In the genomic region with DNA sequence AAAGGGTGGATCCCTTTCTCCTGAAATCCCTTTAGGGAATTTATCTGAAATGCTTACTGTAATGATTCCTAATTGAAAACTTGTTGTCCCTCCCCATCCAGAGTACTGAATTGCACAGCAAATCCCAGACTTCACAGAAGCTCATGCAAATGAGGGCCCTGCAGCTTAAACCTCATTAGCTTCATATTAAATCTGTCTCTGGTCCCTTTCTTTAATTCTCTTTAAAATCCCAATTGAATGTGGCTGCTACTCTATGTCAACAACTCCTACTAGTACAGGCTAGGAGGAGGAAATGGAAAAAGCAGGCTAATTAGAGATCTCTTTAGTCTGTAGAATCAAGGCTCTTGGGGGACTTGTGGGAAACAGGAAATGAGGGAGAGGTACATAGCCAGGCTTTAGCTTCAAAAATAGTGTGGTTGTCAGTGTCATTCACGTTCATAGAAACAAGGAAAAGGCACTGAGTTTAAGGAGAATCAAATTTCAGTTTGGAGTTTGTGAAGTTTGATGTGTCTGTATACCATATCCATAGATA, we compare ENCODE assay signal across 22 cellular contexts.
DNase-seq lines count a peak whose midpoint lies in the region; FAIRE-seq and TF ChIP-seq lines count a peak whose summit lies in the region.
"Had no signal": no experiment of that assay in that cellular context is flagged by ENCODE, and none has a peak within 500 bp of the region (broad histone marks: within the 10 kb centered on the region; RNA-seq: fewer than 3 reads in every experiment).

No MANE protein-coding gene starts in this region.

- TF ChIP-seq CTCF in H9 (conservative IDR thresholded peaks at IDR 0.05): no peak
- TF ChIP-seq CTCF in astrocyte of the spinal cord (IDR thresholded peaks at IDR 0.05; ENCODE audit: low read depth, low read length): no peak

- H3T11ph ChIP-seq in H9 (ENCODE audit: low read length): no peak overlapping the region

- no peak for FAIRE-seq in RCC 7860 (lab: Jason Lieb, UNC)
- FAIRE-seq: GM12891, GM18507 had no signal

- no peak overlapping the region for H3K4me2 ChIP-seq in H9 (ENCODE audit: insufficient read depth, insufficient read length, low read length)

- peak in 2 of 3 experiments; percentile 3 to 21 for DNase-seq in NCI-H1417 (lab: John Stamatoyannopoulos, UW)
- DNase-seq in NCI-H1417 treated with DMSO at 0.1 percent for 48 hours (lab: John Stamatoyannopoulos, UW): no peak
- no peak for DNase-seq in H9
- DNase-seq in astrocyte of the spinal cord (ENCODE audit: low read depth, low spot score): peak; percentile 0
- DNase-seq in epidermal melanocyte (ENCODE audit: insufficient read length, low spot score): no peak
- DNase-seq in T-helper 2 cell treated with Interferon-gamma antibody and Interleukin-4, amounts not matched to agents 5 μg/mL and 100 μg/mL, for 36 hours (ENCODE audit: low spot score): no peak
- no peak for DNase-seq in RCC 7860 (ENCODE audit: low spot score)
- DNase-seq: Calu3; CD4-positive, alpha-beta memory T cell; GF-D8; GM23248; HFFc6; MG63; NCI-H1092; NCI-H1694 treated with DMSO at 0.1 percent for 48 hours; NCI-H446; NCI-H748 treated with DMSO at 0.1 percent for 48 hours; SHP77 had no signal

- in situ Hi-C loops in astrocyte of the spinal cord (cut with HindIII; ENCODE audit: low sequenced_read_pairs): no loop called here

- H3K4me3 ChIP-seq in astrocyte of the spinal cord (ENCODE audit: low read depth, low read length) (no peak overlapping the region), mesodermal cell (ENCODE audit: extremely low read depth, insufficient read depth, low read length, poor library complexity, severe bottlenecking) (no peak overlapping the region)
- H3K4me3 ChIP-seq: GM23248, MG63 had no signal

- H2BK120ac ChIP-seq in H9 (ENCODE audit: low read depth, low read length, poor library complexity, severe bottlenecking): no peak overlapping the region

- H3K27ac ChIP-seq in H9 (ENCODE audit: insufficient read length, low read depth, low read length): no peak overlapping the region
- H3K27ac ChIP-seq in mesodermal cell (ENCODE audit: low read depth, low read length, severe bottlenecking): peak overlapping the region; percentile 67
- H3K27ac ChIP-seq: 22Rv1, GM23248 had no signal

- no peak overlapping the region for H3K4ac ChIP-seq in H9 (ENCODE audit: low read depth, low read length)

- no peaks in the 10 kb centered on the region; a peak in 1 of 5 replicates for H3K9me3 Mint-ChIP-seq in H9
- peaks cover 30% of the 10 kb centered on the region for H3K9me3 Mint-ChIP-seq in T-helper 2 cell treated with Interferon-gamma antibody and Interleukin-4, amounts not matched to agents 5 μg/mL and 100 μg/mL, for 36 hours

- H3K23me2 ChIP-seq in H9 (ENCODE audit: insufficient read length, low read depth, low read length, poor library complexity, severe bottlenecking): no peaks in the 10 kb centered on the region

- peak overlapping the region; percentile 1 to 95 (median 68); a peak in 5 of 7 replicates for H3K27ac Mint-ChIP-seq in H9
- H3K27ac Mint-ChIP-seq in T-helper 2 cell treated with Interferon-gamma antibody and Interleukin-4, amounts not matched to agents 5 μg/mL and 100 μg/mL, for 36 hours: no peak overlapping the region
- H3K27ac Mint-ChIP-seq: CD4-positive, alpha-beta memory T cell; HFFc6 had no signal

- H4K5ac ChIP-seq in H9 (ENCODE audit: insufficient read length, low read depth, low read length): no peak overlapping the region

- peaks cover 12 to 15% of the 10 kb centered on the region in 2 experiments for H3K4me1 Mint-ChIP-seq in H9
- H3K4me1 Mint-ChIP-seq in T-helper 2 cell treated with Interferon-gamma antibody and Interleukin-4, amounts not matched to agents 5 μg/mL and 100 μg/mL, for 36 hours (ENCODE audit: low read depth): no peaks in the 10 kb centered on the region
- H3K4me1 Mint-ChIP-seq: CD4-positive, alpha-beta memory T cell had no signal

- WGBS in H9 (ENCODE audit: extremely low coverage, insufficient read length, low lambda C conversion rate): no CpG with 5 or more reads among the region's 1 CpG
- WGBS in mesodermal cell (ENCODE audit: insufficient coverage in 2 of 2), 2 experiments: 50% methylated on average over 1 of the region's 1 CpG; no CpG with 5 or more reads in 1 of the 2 experiments

- no peak overlapping the region for H4K8ac ChIP-seq in H9 (replicated peaks; ENCODE audit: insufficient read length, low read depth, low read length)

- H3K56ac ChIP-seq in H9 (ENCODE audit: insufficient read length, low read depth, low read length): no peak overlapping the region

- no peaks in the 10 kb centered on the region for H3K27me3 Mint-ChIP-seq in H9 (ENCODE audit: low read depth)
- H3K27me3 Mint-ChIP-seq in T-helper 2 cell treated with Interferon-gamma antibody and Interleukin-4, amounts not matched to agents 5 μg/mL and 100 μg/mL, for 36 hours (ENCODE audit: low read depth): no peaks in the 10 kb centered on the region
- H3K27me3 Mint-ChIP-seq: CD4-positive, alpha-beta memory T cell had no signal

- no peak overlapping the region for H3K4me3 Mint-ChIP-seq in H9
- H3K4me3 Mint-ChIP-seq in T-helper 2 cell treated with Interferon-gamma antibody and Interleukin-4, amounts not matched to agents 5 μg/mL and 100 μg/mL, for 36 hours: no peak overlapping the region
- H3K4me3 Mint-ChIP-seq: CD4-positive, alpha-beta memory T cell; HFFc6 had no signal

- H3K14ac ChIP-seq in H9 (ENCODE audit: insufficient read depth, low read length): no peak overlapping the region

- H4K91ac ChIP-seq in H9 (ENCODE audit: insufficient read length, low read depth, low read length): no peak overlapping the region

- H3K23ac ChIP-seq in H9 (ENCODE audit: insufficient read length, low read depth, low read length): no peak overlapping the region

- no peaks in the 10 kb centered on the region for H4K20me1 ChIP-seq in H9 (ENCODE audit: control insufficient read depth, insufficient read depth, insufficient read length)

- H2AK5ac ChIP-seq in H9 (ENCODE audit: insufficient read length, low read length): no peak overlapping the region

- H3K27me3 ChIP-seq in H9 (ENCODE audit: insufficient read depth, low read length): no peaks in the 10 kb centered on the region
- H3K27me3 ChIP-seq: MG63 had no signal

- no peak overlapping the region for H2BK20ac ChIP-seq in H9 (ENCODE audit: low read depth, low read length, poor library complexity, severe bottlenecking)

- H3K79me2 ChIP-seq in H9 (ENCODE audit: insufficient read depth, low read length): no peaks in the 10 kb centered on the region

- no peak overlapping the region for H3K18ac ChIP-seq in H9 (ENCODE audit: insufficient read length, low read depth, low read length)

- H3K9ac ChIP-seq in H9 (ENCODE audit: extremely low read depth, insufficient read length, low read length): no peak overlapping the region
- H3K9ac ChIP-seq: GM23248 had no signal

- H2BK15ac ChIP-seq in H9 (ENCODE audit: low read depth, low read length): no peak overlapping the region

- no peak overlapping the region for H2BK5ac ChIP-seq in H9 (ENCODE audit: insufficient read length, low read length)

- no peaks in the 10 kb centered on the region for H3K36me3 Mint-ChIP-seq in H9 (ENCODE audit: insufficient read depth in 1 of 3, low read depth in 3 of 3)
- H3K36me3 Mint-ChIP-seq in T-helper 2 cell treated with Interferon-gamma antibody and Interleukin-4, amounts not matched to agents 5 μg/mL and 100 μg/mL, for 36 hours (ENCODE audit: low read depth): no peaks in the 10 kb centered on the region
- H3K36me3 Mint-ChIP-seq: CD4-positive, alpha-beta memory T cell had no signal

- no peak overlapping the region for H2BK12ac ChIP-seq in H9 (ENCODE audit: insufficient read length, low read depth, low read length)

- H3K9me3 ChIP-seq in H9 (ENCODE audit: control insufficient read depth, low read depth, low read length) (no peaks in the 10 kb centered on the region), mesodermal cell (ENCODE audit: control insufficient read depth, low read length) (peaks cover 3% of the 10 kb centered on the region)

- H3K4me1 ChIP-seq in H9 (ENCODE audit: insufficient read depth, low read length) (no peaks in the 10 kb centered on the region), mesodermal cell (ENCODE audit: control insufficient read depth, insufficient read depth, low read length, poor library complexity, severe bottlenecking) (peaks cover 6% of the 10 kb centered on the region)

- H2AFZ ChIP-seq in H9 (ENCODE audit: low read length): no peak overlapping the region
- H2AFZ ChIP-seq: GM23248 had no signal

- H3K36me3 ChIP-seq in mesodermal cell (ENCODE audit: control insufficient read depth, insufficient read depth, low read length): no peaks in the 10 kb centered on the region
- H3K36me3 ChIP-seq: MG63 had no signal

- H3K79me1 ChIP-seq in H9 (ENCODE audit: insufficient read depth, low read depth, low read length, poor library complexity, severe bottlenecking): no peaks in the 10 kb centered on the region

Comparison
In these comparisons a context has a peak if more than half of its experiments do, and no peak if none do; other contexts are left out.
1. DNase-seq: peak in NCI-H1417 (2 of 3) and astrocyte of the spinal cord (single experiment); none in NCI-H1417 treated with DMSO at 0.1 percent for 48 hours (single experiment), H9 (single experiment), epidermal melanocyte (single experiment), T-helper 2 cell treated with Interferon-gamma antibody and Interleukin-4, amounts not matched to agents 5 μg/mL and 100 μg/mL, for 36 hours (single experiment) and RCC 7860 (single experiment).